6 cellular contexts compared by ENCODE assay signal in the genomic region with DNA sequence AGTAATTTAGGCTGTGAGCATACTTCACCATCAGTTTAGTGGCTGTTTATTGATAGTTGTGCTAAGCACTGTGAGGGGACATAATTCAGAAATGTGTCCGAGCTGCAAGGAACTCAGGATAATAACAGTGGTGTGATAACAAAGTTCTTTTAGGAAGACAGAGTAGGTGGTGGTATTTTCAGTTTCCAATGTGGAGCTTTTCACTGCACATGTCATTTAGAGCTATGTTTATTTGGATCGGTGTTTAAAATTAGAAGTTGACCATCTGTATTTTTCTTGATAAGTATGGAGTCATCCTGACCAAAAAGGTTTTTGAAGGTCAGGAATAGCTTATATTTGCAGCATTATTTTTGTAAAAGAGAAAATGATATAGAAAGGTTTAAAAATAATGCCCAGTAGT.
"Had no signal": no experiment of that assay in that cellular context is flagged by ENCODE, and none has a peak within 500 bp of the region (broad histone marks: within the 10 kb centered on the region; RNA-seq: fewer than 3 reads in every experiment).

No MANE protein-coding gene starts in this region.

- FAIRE-seq: HepG2, HTR-8/SVneo had no signal

- ATAC-seq: HepG2 had no signal

- DNase-seq: IMR-90, KBM-7, KG1 had no signal

- H3K27ac ChIP-seq: HL-60 had no signal
